In the genomic region with DNA sequence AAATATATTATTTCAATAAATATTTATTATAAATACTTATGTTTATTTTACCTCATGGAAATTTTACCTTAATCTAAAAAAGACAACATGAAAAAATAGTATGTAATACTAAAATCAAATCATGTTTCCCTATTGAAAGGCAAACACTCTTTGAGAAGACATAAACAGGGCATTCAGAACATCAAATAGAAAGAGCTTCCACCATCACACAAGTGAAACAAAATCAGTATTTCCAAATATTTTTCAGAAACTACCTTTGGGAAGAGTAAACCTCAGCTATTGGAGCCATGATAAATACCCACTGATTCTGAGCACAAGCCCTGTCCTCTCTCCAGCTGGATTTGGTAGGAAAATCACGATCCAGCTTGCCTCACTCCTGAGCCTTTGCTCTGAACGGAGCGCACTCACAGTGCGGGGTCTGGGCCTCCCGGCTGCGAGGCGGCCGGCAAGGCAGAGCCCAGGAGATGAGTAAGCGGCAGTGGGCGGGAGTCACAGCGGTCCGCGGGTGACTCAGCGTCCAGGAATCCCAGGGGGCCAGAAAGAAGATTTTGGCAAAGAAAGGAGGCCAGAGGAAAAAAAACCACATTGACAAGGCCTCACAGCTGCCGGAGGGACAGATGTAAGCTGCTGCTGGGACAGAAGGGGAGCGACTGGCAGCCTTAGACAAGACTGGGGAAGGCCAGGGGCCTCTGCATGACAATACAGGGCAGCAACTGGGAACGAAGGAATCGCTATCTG, we compare ENCODE assay signal across 8 cellular contexts. TPM values are rescaled to one million over a fixed set of nuclear protein-coding genes. Genes with fewer than 3 reads are reported as not detected.
A peak's percentile ranks its signal among the peaks of the same experiment; 100 is the strongest.
DNase-seq lines count a peak whose midpoint lies in the region; TF ChIP-seq lines count a peak whose summit lies in the region.

No MANE protein-coding gene starts in this region.

- H3K4me1 Mint-ChIP-seq in T-helper 2 cell treated with Interferon-gamma antibody and Interleukin-4, amounts not matched to agents 5 μg/mL and 100 μg/mL, for 36 hours (ENCODE audit: low read depth) = peaks cover 24% of the 10 kb centered on the region
- peaks cover 59% of the 10 kb centered on the region for H3K4me1 Mint-ChIP-seq in HFFc6 (ENCODE audit: low read depth)
- H3K4me1 Mint-ChIP-seq in activated naive CD8-positive, alpha-beta T cell treated with anti-CD3 and anti-CD28 coated beads for 36 hours = peaks cover 31% of the 10 kb centered on the region

- TF ChIP-seq CTCF in HFFc6 (IDR thresholded peaks at IDR 0.05) (no peak), NB4 (IDR thresholded peaks at IDR 0.05; ENCODE audit: low read depth, low read length) (no peak), osteoblast (IDR thresholded peaks at IDR 0.05; ENCODE audit: extremely low read depth, low read depth, low read length) (no peak)

- peaks cover 45% of the 10 kb centered on the region for H3K27me3 Mint-ChIP-seq in T-helper 2 cell treated with Interferon-gamma antibody and Interleukin-4, amounts not matched to agents 5 μg/mL and 100 μg/mL, for 36 hours (ENCODE audit: low read depth)
- H3K27me3 Mint-ChIP-seq in HFFc6 (ENCODE audit: insufficient read depth) = peaks cover 4% of the 10 kb centered on the region
- H3K27me3 Mint-ChIP-seq in activated naive CD8-positive, alpha-beta T cell treated with anti-CD3 and anti-CD28 coated beads for 36 hours = peaks cover 64% of the 10 kb centered on the region

- peaks cover 1% of the 10 kb centered on the region for H3K36me3 Mint-ChIP-seq in T-helper 2 cell treated with Interferon-gamma antibody and Interleukin-4, amounts not matched to agents 5 μg/mL and 100 μg/mL, for 36 hours (ENCODE audit: low read depth)
- H3K36me3 Mint-ChIP-seq in HFFc6 (ENCODE audit: low read depth) = no peaks in the 10 kb centered on the region; the same call in 1 of the 2 replicates
- H3K36me3 Mint-ChIP-seq in activated naive CD8-positive, alpha-beta T cell treated with anti-CD3 and anti-CD28 coated beads for 36 hours = peaks cover 3% of the 10 kb centered on the region

- H3K4me3 Mint-ChIP-seq in T-helper 2 cell treated with Interferon-gamma antibody and Interleukin-4, amounts not matched to agents 5 μg/mL and 100 μg/mL, for 36 hours = peak overlapping the region; percentile 24
- peak overlapping the region; percentile 87 for H3K4me3 Mint-ChIP-seq in HFFc6
- H3K4me3 Mint-ChIP-seq in activated naive CD8-positive, alpha-beta T cell treated with anti-CD3 and anti-CD28 coated beads for 36 hours = peak overlapping the region; percentile 19

- H3K27me3 ChIP-seq in osteoblast (ENCODE audit: insufficient read depth, low read length) = no peaks in the 10 kb centered on the region

- no peaks in the 10 kb centered on the region for H3K79me2 ChIP-seq in osteoblast (ENCODE audit: insufficient read depth, low read length)

- no peaks in the 10 kb centered on the region for H3K9me3 ChIP-seq in osteoblast (ENCODE audit: low read depth, low read length)

- H3K4me1 ChIP-seq in osteoblast (ENCODE audit: insufficient read depth, low read length) = peaks cover 30% of the 10 kb centered on the region

- intact Hi-C loops in cardiac septum (cut with DNase I) = loop anchor here (1.0 kb wide), 1 partner anchor 15 kb away; a partner anchor contains a TSS

- no peaks in the 10 kb centered on the region for H3K36me3 ChIP-seq in osteoblast (ENCODE audit: insufficient read depth, low read length)

- peak; percentile 71 for DNase-seq in T-helper 2 cell treated with Interferon-gamma antibody and Interleukin-4, amounts not matched to agents 5 μg/mL and 100 μg/mL, for 36 hours (ENCODE audit: low spot score)
- DNase-seq in T-helper 2 cell (no peak), HFFc6 (peak; percentile 92), NB4 (ENCODE audit: low read depth) (peak; percentile 93), cardiac septum (ENCODE audit: low spot score) (peak; percentile 90), osteoblast (ENCODE audit: insufficient read length, low spot score, missing footprints) (peak; percentile 92), NCI-H524 treated with DMSO at 0.1 percent for 48 hours (lab: John Stamatoyannopoulos, UW) (no peak)
- peak; percentile 69 for DNase-seq in activated naive CD8-positive, alpha-beta T cell treated with anti-CD3 and anti-CD28 coated beads for 36 hours

- H3K27ac Mint-ChIP-seq in T-helper 2 cell treated with Interferon-gamma antibody and Interleukin-4, amounts not matched to agents 5 μg/mL and 100 μg/mL, for 36 hours = no peak overlapping the region
- peak overlapping the region; percentile 95 for H3K27ac Mint-ChIP-seq in HFFc6
- no peak overlapping the region for H3K27ac Mint-ChIP-seq in activated naive CD8-positive, alpha-beta T cell treated with anti-CD3 and anti-CD28 coated beads for 36 hours

- H3K27ac ChIP-seq in osteoblast (ENCODE audit: low read depth, low read length) = peak overlapping the region; percentile 86

- no peaks in the 10 kb centered on the region for H3K9me3 Mint-ChIP-seq in T-helper 2 cell treated with Interferon-gamma antibody and Interleukin-4, amounts not matched to agents 5 μg/mL and 100 μg/mL, for 36 hours
- no peaks in the 10 kb centered on the region for H3K9me3 Mint-ChIP-seq in HFFc6
- peaks cover under 1% of the 10 kb centered on the region for H3K9me3 Mint-ChIP-seq in activated naive CD8-positive, alpha-beta T cell treated with anti-CD3 and anti-CD28 coated beads for 36 hours

- peak overlapping the region; percentile 73 for H2AFZ ChIP-seq in osteoblast (ENCODE audit: low read length)

- TF ChIP-seq POLR2A in NB4 (IDR thresholded peaks at IDR 0.05; ENCODE audit: extremely low read depth, insufficient read length) = no peak

- H4K20me1 ChIP-seq in osteoblast (ENCODE audit: insufficient read depth, low read length) = no peaks in the 10 kb centered on the region

- H3K4me2 ChIP-seq in osteoblast (ENCODE audit: insufficient read depth, low read length) = peak overlapping the region; percentile 77

- H3K4me3 ChIP-seq in NB4 (ENCODE audit: low read depth, low read length) (no peak overlapping the region), osteoblast (ENCODE audit: insufficient read depth, low read length) (peak overlapping the region; percentile 34)

RNA-seq across cellular contexts. Expression of a gene that starts 14.7 kb away (rescaled TPM):
- total RNA-seq in HFFc6 (2021; fragmentation: NEBNext Ultra II Directional; extraction: Animal tissue kit (Norgen Biotek cat#: 25700)) = 1,000 to 10,000 TPM in 4 of 6 experiments, 100 to 1,000 TPM in 2; 934 to 1,075 (median 1,012) TPM
- total RNA-seq in activated naive CD8-positive, alpha-beta T cell treated with anti-CD3 and anti-CD28 coated beads for 36 hours = 10 to 100 TPM; 58.0 to 60.0 TPM
- total RNA-seq in cardiac septum (152 TPM), osteoblast (1,038 and 1,166 TPM in 2 replicates)

RNA-seq across cellular contexts. Expression of a gene that starts 53.5 kb away (rescaled TPM):
- total RNA-seq in HFFc6 (2021; fragmentation: NEBNext Ultra II Directional; extraction: Animal tissue kit (Norgen Biotek cat#: 25700)) = 1 to 10 TPM in 4 of 6 experiments, under 1 TPM in 2; 0.35 to 2.2 (median 1.5) TPM
- not detected for total RNA-seq in activated naive CD8-positive, alpha-beta T cell treated with anti-CD3 and anti-CD28 coated beads for 36 hours
- total RNA-seq in cardiac septum (0.27 TPM), osteoblast (0.72 and 1.8 TPM in 2 replicates)

Comparison
In these comparisons a context has a peak if more than half of its experiments do, and no peak if none do; other contexts are left out.
1. DNase-seq: peak in T-helper 2 cell treated with Interferon-gamma antibody and Interleukin-4, amounts not matched to agents 5 μg/mL and 100 μg/mL, for 36 hours (single experiment), HFFc6 (single experiment), NB4 (single experiment), activated naive CD8-positive, alpha-beta T cell treated with anti-CD3 and anti-CD28 coated beads for 36 hours (single experiment), cardiac septum (single experiment) and osteoblast (single experiment); none in T-helper 2 cell (0 of 5) and NCI-H524 treated with DMSO at 0.1 percent for 48 hours (single experiment).
2. H3K4me3 Mint-ChIP-seq: peak in every context shown above with its lines; median percentile 87 in HFFc6; 24 in T-helper 2 cell treated with Interferon-gamma antibody and Interleukin-4, amounts not matched to agents 5 μg/mL and 100 μg/mL, for 36 hours; 19 in activated naive CD8-positive, alpha-beta T cell treated with anti-CD3 and anti-CD28 coated beads for 36 hours.